In the genomic region with DNA sequence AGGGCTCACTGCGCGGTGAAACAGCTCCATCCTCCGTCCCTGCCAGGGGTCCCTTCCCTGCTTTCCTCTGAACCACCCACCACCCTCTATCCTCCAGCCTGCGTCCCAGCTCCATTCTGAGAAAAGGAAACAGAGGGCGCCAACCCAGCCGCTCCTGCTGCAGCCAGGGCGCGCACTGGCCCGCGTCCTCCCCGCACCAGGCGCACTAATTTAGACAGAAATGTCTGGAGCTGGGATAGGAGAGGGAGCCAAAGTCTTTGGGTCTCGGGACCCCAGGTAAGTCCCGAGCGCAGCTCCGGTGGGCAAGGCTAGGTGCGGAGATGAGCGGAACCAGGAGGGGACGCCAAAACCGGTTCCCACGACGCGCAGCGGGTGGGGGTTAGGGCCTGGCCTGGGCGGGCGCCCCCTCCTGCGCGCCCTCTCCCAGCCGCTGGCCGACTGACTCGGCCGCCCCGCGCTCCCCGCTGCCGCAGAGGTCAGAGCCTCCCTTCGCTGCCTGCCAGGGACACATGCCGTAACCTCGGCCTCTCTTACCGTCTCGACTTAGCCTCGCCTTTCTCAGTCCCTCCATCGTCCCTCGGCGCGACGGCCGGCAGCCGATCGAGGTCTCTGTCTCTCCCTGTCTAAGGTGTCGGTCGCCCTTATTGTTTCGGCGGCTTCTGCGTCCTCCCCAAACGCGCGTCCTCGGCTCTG, we compare ENCODE assay signal across 8 cellular contexts. TPM values are rescaled to one million over a fixed set of nuclear protein-coding genes. Genes with fewer than 3 reads are reported as not detected.
DNase-seq lines count a peak whose midpoint lies in the region; ATAC-seq and TF ChIP-seq lines count a peak whose summit lies in the region.

No MANE protein-coding gene starts in this region.

- H3K9ac ChIP-seq in H9 (ENCODE audit: extremely low read depth, insufficient read length, low read length) (no peak overlapping the region), iPS-15b (ENCODE audit: low read depth, low read length) (no peak overlapping the region)

- H2AK5ac ChIP-seq in H9 (ENCODE audit: insufficient read length, low read length) = no peak overlapping the region

- H3K4me2 ChIP-seq in H9 (ENCODE audit: insufficient read depth, insufficient read length, low read length) = peak overlapping the region; percentile 89

- H4K20me1 ChIP-seq in H9 (ENCODE audit: control insufficient read depth, insufficient read depth, insufficient read length) = no peaks in the 10 kb centered on the region

- H2BK120ac ChIP-seq in H9 (ENCODE audit: low read depth, low read length, poor library complexity, severe bottlenecking) = no peak overlapping the region

- TF ChIP-seq CTCF in AG04449 (IDR thresholded peaks at IDR 0.05; ENCODE audit: insufficient read depth, low read length, missing control alignments) (no peak), H9 (conservative IDR thresholded peaks at IDR 0.05) (peak; percentile 50), sigmoid colon (IDR thresholded peaks at IDR 0.05) (peak in 2 of 4 experiments; percentile 7 to 12)

- ATAC-seq in GM21515 (IDR thresholded peaks at IDR 0.05; ENCODE audit: unreplicated experiment) (no peak), HG03095 (IDR thresholded peaks at IDR 0.05; ENCODE audit: unreplicated experiment) (no peak)

- H4K8ac ChIP-seq in H9 (replicated peaks; ENCODE audit: insufficient read length, low read depth, low read length) = no peak overlapping the region

- no peak overlapping the region for H2BK20ac ChIP-seq in H9 (ENCODE audit: low read depth, low read length, poor library complexity, severe bottlenecking)

- CTCF ChIA-PET in AG04449 (lab: Yijun Ruan, JAX) = interaction anchor here (0.9 to 11.5 kb wide), 14 partner anchors 10 to 410 kb away, joined by 3 to 98 read pairs (median 7); no protein-coding TSS in a partner anchor

- no peak overlapping the region for H3K4ac ChIP-seq in H9 (ENCODE audit: low read depth, low read length)

- H3K27ac ChIP-seq in H9 (ENCODE audit: insufficient read length, low read depth, low read length) (no peak overlapping the region), sigmoid colon (peak overlapping the region; percentile 89 to 97 (median 92))

- H3K36me3 Mint-ChIP-seq in H9 (ENCODE audit: insufficient read depth in 1 of 3, low read depth in 3 of 3) = no peaks in the 10 kb centered on the region; a peak in 1 of 7 replicates

- intact Hi-C loops in sigmoid colon (cut with DNase I) = loop anchor here (10.0 kb wide), 3 partner anchors 379 to 509 kb away; partner anchors contain the start of genes PLA2G2A and PLA2G5

- no peak for TF ChIP-seq POLR2A in sigmoid colon (IDR thresholded peaks at IDR 0.05)

- DNase-seq in AG04449 (ENCODE audit: low read depth, low spot score) = no peak
- peak; percentile 61 for DNase-seq in H9
- DNase-seq in amniotic epithelial cell (ENCODE audit: low read depth) = peak; percentile 35
- no peak for DNase-seq in sigmoid colon
- no peak for DNase-seq in OCI-M1 (lab: John Stamatoyannopoulos, UW)

- H3K4me1 Mint-ChIP-seq in H9 = peaks cover 24 to 47% of the 10 kb centered on the region in 2 experiments

- no peak overlapping the region for H3K14ac ChIP-seq in H9 (ENCODE audit: insufficient read depth, low read length)

- H3K9me3 ChIP-seq in H9 (ENCODE audit: control insufficient read depth, low read depth, low read length) = no peaks in the 10 kb centered on the region
- no peaks in the 10 kb centered on the region for H3K9me3 ChIP-seq in iPS-15b (ENCODE audit: control insufficient read depth, insufficient read depth, low read length)
- no peaks in the 10 kb centered on the region for H3K9me3 ChIP-seq in sigmoid colon

- no peaks in the 10 kb centered on the region for H3K79me1 ChIP-seq in H9 (ENCODE audit: insufficient read depth, low read depth, low read length, poor library complexity, severe bottlenecking)

- no peak overlapping the region; a peak in 1 of 7 replicates for H3K27ac Mint-ChIP-seq in H9

- no peak for TF ChIP-seq EP300 in sigmoid colon (IDR thresholded peaks at IDR 0.05)

- H3K4me3 Mint-ChIP-seq in H9 = peak overlapping the region; percentile 63 to 92

- no peaks in the 10 kb centered on the region for H3K36me3 ChIP-seq in iPS-15b (ENCODE audit: control insufficient read depth, insufficient read depth, low read length)
- no peaks in the 10 kb centered on the region for H3K36me3 ChIP-seq in sigmoid colon

- H4K91ac ChIP-seq in H9 (ENCODE audit: insufficient read length, low read depth, low read length) = no peak overlapping the region

- H3K18ac ChIP-seq in H9 (ENCODE audit: insufficient read length, low read depth, low read length) = no peak overlapping the region

- no peak overlapping the region for H3T11ph ChIP-seq in H9 (ENCODE audit: low read length)

- H3K27me3 ChIP-seq in H9 (ENCODE audit: insufficient read depth, low read length) = peaks cover 31% of the 10 kb centered on the region; the same call in 1 of the 2 replicates
- peaks cover 86% of the 10 kb centered on the region for H3K27me3 ChIP-seq in iPS-15b (ENCODE audit: control insufficient read depth, insufficient read depth, low read length)
- H3K27me3 ChIP-seq in sigmoid colon = no peaks in the 10 kb centered on the region

- H2AFZ ChIP-seq in H9 (ENCODE audit: low read length) = no peak overlapping the region

- H3K27me3 Mint-ChIP-seq in H9 (ENCODE audit: low read depth) = peaks cover 93% of the 10 kb centered on the region

- no peak overlapping the region for H3K23ac ChIP-seq in H9 (ENCODE audit: insufficient read length, low read depth, low read length)

- no peaks in the 10 kb centered on the region for H3K79me2 ChIP-seq in H9 (ENCODE audit: insufficient read depth, low read length)

- no CpG with 5 or more reads among the region's 59 CpGs for WGBS in H9 (ENCODE audit: extremely low coverage, insufficient read length, low lambda C conversion rate)
- 1 to 2% methylated on average over 59 of the region's 59 CpGs for WGBS in sigmoid colon, 2 donors

- H2BK5ac ChIP-seq in H9 (ENCODE audit: insufficient read length, low read length) = no peak overlapping the region

- H3K56ac ChIP-seq in H9 (ENCODE audit: insufficient read length, low read depth, low read length) = no peak overlapping the region

- POLR2A ChIA-PET in AG04449 (lab: Yijun Ruan, JAX) = interaction anchor here (0.6 kb wide), 1 partner anchor 227 kb away, joined by 3 read pairs; no protein-coding TSS in a partner anchor

- no peak overlapping the region for H2BK15ac ChIP-seq in H9 (ENCODE audit: low read depth, low read length)

- H3K9me3 Mint-ChIP-seq in H9 = peaks cover 0 to 4% of the 10 kb centered on the region in 2 experiments; a peak in 1 of 5 replicates

- H3K4me1 ChIP-seq in H9 (ENCODE audit: insufficient read depth, low read length) (peaks cover 9% of the 10 kb centered on the region; the same call in 1 of the 2 replicates), iPS-15b (ENCODE audit: control insufficient read depth, insufficient read depth, low read length) (peaks cover 9% of the 10 kb centered on the region), sigmoid colon (peaks cover 0 to 57% (median 37%) of the 10 kb centered on the region in 4 donors)

- peak overlapping the region; percentile 70 for H3K4me3 ChIP-seq in AG04449 (ENCODE audit: low read depth, low read length)
- peak overlapping the region; percentile 68 for H3K4me3 ChIP-seq in iPS-15b (ENCODE audit: low read depth, low read length)
- peak overlapping the region; percentile 49 to 83 (median 80) for H3K4me3 ChIP-seq in sigmoid colon

- H4K5ac ChIP-seq in H9 (ENCODE audit: insufficient read length, low read depth, low read length) = no peak overlapping the region

- peaks cover 32% of the 10 kb centered on the region for H3K23me2 ChIP-seq in H9 (ENCODE audit: insufficient read length, low read depth, low read length, poor library complexity, severe bottlenecking)

- no peak overlapping the region for H2BK12ac ChIP-seq in H9 (ENCODE audit: insufficient read length, low read depth, low read length)

RNA-seq across cellular contexts. Expression of gene CAMK2N1, which starts 2.0 kb away (rescaled TPM):
- total RNA-seq in H9 (2021) = 0.97 and 1.2 TPM in 2 replicates
- total RNA-seq in sigmoid colon = 10 to 100 TPM; 18.3 to 31.9 (median 28.0) TPM
- 100 to 1,000 TPM in 2 of 3 donors, 10 to 100 TPM in 1; 43.9 to 247 (median 231) TPM for polyA plus RNA-seq in sigmoid colon

RNA-seq across cellular contexts. Expression of gene MUL1, which starts 24.0 kb away (rescaled TPM):
- 25.5 and 27.1 TPM in 2 replicates for total RNA-seq in H9 (2021)
- 10 to 100 TPM; 26.8 to 34.1 (median 32.6) TPM for total RNA-seq in sigmoid colon
- 10 to 100 TPM in 1 of 3 donors, 1 to 10 TPM in 2; 4.8 to 30.3 (median 9.2) TPM for polyA plus RNA-seq in sigmoid colon

Comparison
In these comparisons a context has a peak if more than half of its experiments do, and no peak if none do; other contexts are left out.
1. DNase-seq: peak in H9 (single experiment) and amniotic epithelial cell (single experiment); none in AG04449 (single experiment), sigmoid colon (single experiment) and OCI-M1 (single experiment).
2. Peak in every context shown above with its lines, with median percentiles within 50 percentile points of each other: H3K4me3 ChIP-seq.